In the genomic region with DNA sequence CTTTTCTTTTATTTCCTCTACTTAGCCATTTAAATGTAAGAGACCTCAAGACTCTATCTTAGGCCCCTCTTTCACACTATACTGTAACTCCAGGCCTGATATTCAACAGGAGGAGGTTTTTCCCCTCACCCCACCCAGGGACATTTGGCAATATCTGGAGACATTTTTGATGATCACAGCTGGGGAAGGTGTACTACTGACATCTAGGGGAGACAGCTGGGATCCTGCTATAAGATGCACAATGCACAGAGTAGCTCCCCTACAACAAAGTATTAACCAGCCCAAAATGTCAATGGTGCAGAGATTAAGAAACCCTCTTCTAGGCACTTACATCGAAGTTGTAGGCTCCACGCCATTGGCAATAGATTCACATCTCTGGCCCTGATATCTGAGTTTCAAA, we compare ENCODE assay signal across 1 cellular context.
TF ChIP-seq lines count a peak whose summit lies in the region.

No MANE protein-coding gene starts in this region.

TF ChIP-seq in GM12878, 131 proteins besides CTCF, POLR2A, EP300 and RAD21 (continued from another document):
- TF ChIP-seq, protein P1, sequence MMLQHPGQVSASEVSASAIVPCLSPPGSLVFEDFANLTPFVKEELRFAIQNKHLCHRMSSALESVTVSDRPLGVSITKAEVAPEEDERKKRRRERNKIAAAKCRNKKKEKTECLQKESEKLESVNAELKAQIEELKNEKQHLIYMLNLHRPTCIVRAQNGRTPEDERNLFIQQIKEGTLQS (IDR thresholded peaks at IDR 0.05; ENCODE audit: borderline replicate concordance, extremely low read depth, low read depth, low read length), result no peak
- TF ChIP-seq, protein P2, sequence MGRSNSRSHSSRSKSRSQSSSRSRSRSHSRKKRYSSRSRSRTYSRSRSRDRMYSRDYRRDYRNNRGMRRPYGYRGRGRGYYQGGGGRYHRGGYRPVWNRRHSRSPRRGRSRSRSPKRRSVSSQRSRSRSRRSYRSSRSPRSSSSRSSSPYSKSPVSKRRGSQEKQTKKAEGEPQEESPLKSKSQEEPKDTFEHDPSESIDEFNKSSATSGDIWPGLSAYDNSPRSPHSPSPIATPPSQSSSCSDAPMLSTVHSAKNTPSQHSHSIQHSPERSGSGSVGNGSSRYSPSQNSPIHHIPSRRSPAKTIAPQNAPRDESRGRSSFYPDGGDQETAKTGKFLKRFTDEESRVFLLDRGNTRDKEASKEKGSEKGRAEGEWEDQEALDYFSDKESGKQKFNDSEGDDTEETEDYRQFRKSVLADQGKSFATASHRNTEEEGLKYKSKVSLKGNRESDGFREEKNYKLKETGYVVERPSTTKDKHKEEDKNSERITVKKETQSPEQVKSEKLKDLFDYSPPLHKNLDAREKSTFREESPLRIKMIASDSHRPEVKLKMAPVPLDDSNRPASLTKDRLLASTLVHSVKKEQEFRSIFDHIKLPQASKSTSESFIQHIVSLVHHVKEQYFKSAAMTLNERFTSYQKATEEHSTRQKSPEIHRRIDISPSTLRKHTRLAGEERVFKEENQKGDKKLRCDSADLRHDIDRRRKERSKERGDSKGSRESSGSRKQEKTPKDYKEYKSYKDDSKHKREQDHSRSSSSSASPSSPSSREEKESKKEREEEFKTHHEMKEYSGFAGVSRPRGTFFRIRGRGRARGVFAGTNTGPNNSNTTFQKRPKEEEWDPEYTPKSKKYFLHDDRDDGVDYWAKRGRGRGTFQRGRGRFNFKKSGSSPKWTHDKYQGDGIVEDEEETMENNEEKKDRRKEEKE (IDR thresholded peaks at IDR 0.05), result no peak
- TF ChIP-seq SP1 (IDR thresholded peaks at IDR 0.05; ENCODE audit: low read depth, low read length), result no peak
- no peak for TF ChIP-seq KAT2A (conservative IDR thresholded peaks at IDR 0.05; ENCODE audit: control insufficient read depth, low read depth, low read length)
- TF ChIP-seq GABPA (IDR thresholded peaks at IDR 0.05; ENCODE audit: low read depth), result no peak
